In genomic region chr18:8609711-8610441, GRCh38 we compare ENCODE assay signal across 8 cellular contexts. TPM values are rescaled to one million over a fixed set of nuclear protein-coding genes. Genes with fewer than 3 reads are reported as not detected.
DNase-seq lines count a peak whose midpoint lies in the region; ATAC-seq, FAIRE-seq and TF ChIP-seq lines count a peak whose summit lies in the region.

No MANE protein-coding gene starts in this region.

- CTCF ChIA-PET in AG04449 (lab: Yijun Ruan, JAX) = interaction anchor here (0.6 to 3.4 kb wide), 8 partner anchors 10 to 1324 kb away, joined by 3 to 25 read pairs (median 4); no protein-coding TSS in a partner anchor

- peak overlapping the region; percentile 82 for H3K4me3 ChIP-seq in AG04449 (ENCODE audit: low read depth, low read length)
- peak overlapping the region; percentile 65 to 96 (median 88) for H3K4me3 ChIP-seq in esophagus squamous epithelium
- peak overlapping the region; percentile 72 to 77 for H3K4me3 ChIP-seq in neutrophil (ENCODE audit: low read depth in 1 of 2, low read length in 1 of 2)

- H3K27me3 ChIP-seq in esophagus squamous epithelium = no peaks in the 10 kb centered on the region
- H3K27me3 ChIP-seq in neutrophil = peaks cover 62% of the 10 kb centered on the region

- intact Hi-C loops in esophagus squamous epithelium (cut with DNase I) = no loop called here

- H3K9me3 ChIP-seq in esophagus squamous epithelium (no peaks in the 10 kb centered on the region), neutrophil (no peaks in the 10 kb centered on the region)

- TF ChIP-seq CTCF in AG04449 (IDR thresholded peaks at IDR 0.05; ENCODE audit: insufficient read depth, low read length, missing control alignments) (no peak), esophagus squamous epithelium (IDR thresholded peaks at IDR 0.05) (no peak), neutrophil (IDR thresholded peaks at IDR 0.05) (no peak)

- 1% methylated on average over 19 to 22 of the region's 66 CpGs for WGBS in esophagus squamous epithelium, 2 donors

- H3K27ac ChIP-seq in esophagus squamous epithelium (peak overlapping the region; percentile 82 to 93 (median 88)), neutrophil (no peak overlapping the region)

- H3K4me1 ChIP-seq in esophagus squamous epithelium (peaks cover 23 to 66% (median 49%) of the 10 kb centered on the region in 3 donors), neutrophil (ENCODE audit: control insufficient read depth in 1 of 2, insufficient read depth in 1 of 2, low read depth in 1 of 2, low read length in 1 of 2) (peaks cover 16 to 20% of the 10 kb centered on the region in 2 experiments)

- H3K36me3 ChIP-seq in esophagus squamous epithelium (no peaks in the 10 kb centered on the region), neutrophil (no peaks in the 10 kb centered on the region)

- ATAC-seq in GM19351 (IDR thresholded peaks at IDR 0.05; ENCODE audit: unreplicated experiment) (peak; percentile 22), HG03520 (IDR thresholded peaks at IDR 0.05; ENCODE audit: unreplicated experiment) (peak; percentile 7)

- no peak for FAIRE-seq in GM19239 (lab: Jason Lieb, UNC)

- POLR2A ChIA-PET in AG04449 (lab: Yijun Ruan, JAX) = no interaction called here

- DNase-seq in AG04449 (ENCODE audit: low read depth, low spot score) (no peak), esophagus squamous epithelium (lab: John Stamatoyannopoulos, UW) (no peak), GM19239 (ENCODE audit: insufficient read length, low spot score) (no peak), NOMO-1 treated with DMSO at 0.1 percent for 48 hours (lab: John Stamatoyannopoulos, UW; ENCODE audit: unreplicated experiment) (no peak)
- DNase-seq in activated CD4-positive, alpha-beta T cell treated with anti-CD3 and anti-CD28 coated beads, Interleukin-2, amount 50 U/mL, for 48 hours = peak; percentile 19 to 32

- no peak for TF ChIP-seq POLR2A in esophagus squamous epithelium (IDR thresholded peaks at IDR 0.05)

RNA-seq across cellular contexts. Expression of gene RAB12, which starts 0.6 kb away (rescaled TPM):
- 10 to 100 TPM; 32.0 to 46.7 (median 39.1) TPM for total RNA-seq in esophagus squamous epithelium

Comparison
In these comparisons a context has a peak if more than half of its experiments do, and no peak if none do; other contexts are left out.
1. DNase-seq: peak in activated CD4-positive, alpha-beta T cell treated with anti-CD3 and anti-CD28 coated beads, Interleukin-2, amount 50 U/mL, for 48 hours (2 of 2); none in AG04449 (single experiment), esophagus squamous epithelium (single experiment), GM19239 (single experiment) and NOMO-1 treated with DMSO at 0.1 percent for 48 hours (single experiment).
2. Peak in every context shown above with its lines, with median percentiles within 50 percentile points of each other: H3K4me3 ChIP-seq.